In genomic region chr19:1253514-1254080, GRCh38 we compare ENCODE assay signal across 1 cellular context.
TF ChIP-seq lines count a peak whose summit lies in the region.

No MANE protein-coding gene starts in this region.

TF ChIP-seq in HepG2, 621 proteins besides CTCF, POLR2A, EP300 and RAD21 (continued from another document and continues in another):
- TF ChIP-seq STAT6 (CRISPR knock-in tag; IDR thresholded peaks at IDR 0.05; ENCODE audit: borderline replicate concordance) (no peak), SNRNP70 (IDR thresholded peaks at IDR 0.05; ENCODE audit: low read depth, low read length) (no peak), NFKB2 (CRISPR knock-in tag; IDR thresholded peaks at IDR 0.05; ENCODE audit: borderline replicate concordance) (no peak), ZNF382 (CRISPR knock-in tag; IDR thresholded peaks at IDR 0.05; ENCODE audit: borderline replicate concordance) (no peak), ZNF484 (CRISPR knock-in tag; IDR thresholded peaks at IDR 0.05; ENCODE audit: borderline replicate concordance, low read depth) (no peak), KLF6 (CRISPR knock-in tag; IDR thresholded peaks at IDR 0.05) (no peak; the same call in 1 of the 2 replicates), ZNF143 (CRISPR knock-in tag; IDR thresholded peaks at IDR 0.05) (no peak), ZFYVE20 (CRISPR knock-in tag; IDR thresholded peaks at IDR 0.05; ENCODE audit: borderline replicate concordance, low read depth) (no peak), ZNF678 (CRISPR knock-in tag; IDR thresholded peaks at IDR 0.05) (no peak), BRD4 (CRISPR knock-in tag; IDR thresholded peaks at IDR 0.05) (no peak), CEBPB (IDR thresholded peaks at IDR 0.05; ENCODE audit: borderline replicate concordance, low read depth, low read length) (no peak), SRSF9 (IDR thresholded peaks at IDR 0.05; ENCODE audit: borderline replicate concordance, insufficient read depth, low read depth, low read length, poor library complexity, severe bottlenecking) (no peak), MXD1 (CRISPR knock-in tag; IDR thresholded peaks at IDR 0.05) (no peak), ARNT (IDR thresholded peaks at IDR 0.05) (no peak), HNRNPUL1 (IDR thresholded peaks at IDR 0.05; ENCODE audit: low read depth, low read length) (no peak), PITX1 (CRISPR knock-in tag; IDR thresholded peaks at IDR 0.05) (peak; percentile 78; the same call in 1 of the 2 replicates), TBL1XR1 (IDR thresholded peaks at IDR 0.05; ENCODE audit: borderline replicate concordance, low read length, partially characterized antibody) (peak; percentile 21), HBP1 (CRISPR knock-in tag; IDR thresholded peaks at IDR 0.05; ENCODE audit: low read depth) (0 out of 2 replicates have a peak, but pooled peaks have one; percentile 47), ZNF121 (CRISPR knock-in tag; IDR thresholded peaks at IDR 0.05) (no peak), ZBED4 (CRISPR knock-in tag; IDR thresholded peaks at IDR 0.05; ENCODE audit: borderline replicate concordance) (no peak), PAWR (CRISPR knock-in tag; IDR thresholded peaks at IDR 0.05; ENCODE audit: borderline replicate concordance) (no peak), DNMT3B (CRISPR knock-in tag; conservative IDR thresholded peaks at IDR 0.05) (no peak), ZC3H4 (CRISPR knock-in tag; IDR thresholded peaks at IDR 0.05; ENCODE audit: borderline replicate concordance) (no peak), CHD4 (IDR thresholded peaks at IDR 0.05; ENCODE audit: borderline replicate concordance, low read length) (no peak), ZSCAN21 (CRISPR knock-in tag; IDR thresholded peaks at IDR 0.05; ENCODE audit: borderline replicate concordance) (no peak; the same call in 1 of the 2 replicates), TOPORS (CRISPR knock-in tag; IDR thresholded peaks at IDR 0.05) (no peak), RXRB (CRISPR knock-in tag; IDR thresholded peaks at IDR 0.05; ENCODE audit: borderline replicate concordance) (peak; percentile 90; the same call in 1 of the 2 replicates), DNMT1 (CRISPR knock-in tag; IDR thresholded peaks at IDR 0.05) (no peak), MTA3 (CRISPR knock-in tag; IDR thresholded peaks at IDR 0.05) (no peak), ZNF619 (CRISPR knock-in tag; IDR thresholded peaks at IDR 0.05) (no peak), ZNF639 (CRISPR knock-in tag; conservative IDR thresholded peaks at IDR 0.05) (no peak; the same call in 1 of the 2 replicates), ZNF788 (CRISPR knock-in tag; IDR thresholded peaks at IDR 0.05; ENCODE audit: borderline replicate concordance) (peak; percentile 65; the same call in 1 of the 2 replicates), ZZZ3 (CRISPR knock-in tag; IDR thresholded peaks at IDR 0.05; ENCODE audit: borderline replicate concordance) (no peak), ZNF326 (CRISPR knock-in tag; IDR thresholded peaks at IDR 0.05; ENCODE audit: borderline replicate concordance) (no peak), ZNF362 (CRISPR knock-in tag; IDR thresholded peaks at IDR 0.05; ENCODE audit: borderline replicate concordance) (peak; percentile 34; the same call in 1 of the 2 replicates), CSRNP2 (CRISPR knock-in tag; conservative IDR thresholded peaks at IDR 0.05; ENCODE audit: low read depth) (no peak), MTA1 (CRISPR knock-in tag; IDR thresholded peaks at IDR 0.05; ENCODE audit: borderline replicate concordance) (0 out of 2 replicates have a peak, but pooled peaks have one; percentile 25), SP5 (CRISPR knock-in tag; IDR thresholded peaks at IDR 0.05; ENCODE audit: borderline replicate concordance, low read depth) (peak; percentile 92), RORA (CRISPR knock-in tag; IDR thresholded peaks at IDR 0.05) (no peak), YEATS4 (CRISPR knock-in tag; IDR thresholded peaks at IDR 0.05; ENCODE audit: borderline replicate concordance) (0 out of 2 replicates have a peak, but pooled peaks have one; percentile 15), KLF16 (CRISPR knock-in tag; IDR thresholded peaks at IDR 0.05) (no peak; a peak in 1 of 4 replicates), LCORL (IDR thresholded peaks at IDR 0.05) (no peak), LCORL (CRISPR knock-in tag; IDR thresholded peaks at IDR 0.05) (peak; percentile 68), ZNF564 (CRISPR knock-in tag; IDR thresholded peaks at IDR 0.05) (0 out of 2 replicates have a peak, but pooled peaks have one; percentile 35), ATF5 (CRISPR knock-in tag; IDR thresholded peaks at IDR 0.05; ENCODE audit: low read depth) (no peak), KDM4B (CRISPR knock-in tag; IDR thresholded peaks at IDR 0.05) (peak; percentile 20; the same call in 1 of the 2 replicates), SMAD3 (CRISPR knock-in tag; IDR thresholded peaks at IDR 0.05) (no peak; the same call in 1 of the 2 replicates), NPAS2 (CRISPR knock-in tag; IDR thresholded peaks at IDR 0.05; ENCODE audit: borderline replicate concordance) (no peak), ZNF33B (CRISPR knock-in tag; IDR thresholded peaks at IDR 0.05) (no peak), ATRX (CRISPR knock-in tag; IDR thresholded peaks at IDR 0.05; ENCODE audit: borderline replicate concordance) (no peak), MYPOP (CRISPR knock-in tag; IDR thresholded peaks at IDR 0.05) (no peak), TAF1 (CRISPR knock-in tag; IDR thresholded peaks at IDR 0.05) (no peak), MXD4 (CRISPR knock-in tag; IDR thresholded peaks at IDR 0.05) (no peak), ZNF510 (CRISPR knock-in tag; IDR thresholded peaks at IDR 0.05; ENCODE audit: low read depth) (no peak), ZNF878 (CRISPR knock-in tag; IDR thresholded peaks at IDR 0.05) (peak; percentile 63; the same call in 1 of the 2 replicates), ZNF441 (CRISPR knock-in tag; IDR thresholded peaks at IDR 0.05; ENCODE audit: borderline replicate concordance) (0 out of 2 replicates have a peak, but pooled peaks have one; percentile 51), ADNP (CRISPR knock-in tag; IDR thresholded peaks at IDR 0.05) (no peak)
